18 cellular contexts compared by ENCODE assay signal in the genomic region with DNA sequence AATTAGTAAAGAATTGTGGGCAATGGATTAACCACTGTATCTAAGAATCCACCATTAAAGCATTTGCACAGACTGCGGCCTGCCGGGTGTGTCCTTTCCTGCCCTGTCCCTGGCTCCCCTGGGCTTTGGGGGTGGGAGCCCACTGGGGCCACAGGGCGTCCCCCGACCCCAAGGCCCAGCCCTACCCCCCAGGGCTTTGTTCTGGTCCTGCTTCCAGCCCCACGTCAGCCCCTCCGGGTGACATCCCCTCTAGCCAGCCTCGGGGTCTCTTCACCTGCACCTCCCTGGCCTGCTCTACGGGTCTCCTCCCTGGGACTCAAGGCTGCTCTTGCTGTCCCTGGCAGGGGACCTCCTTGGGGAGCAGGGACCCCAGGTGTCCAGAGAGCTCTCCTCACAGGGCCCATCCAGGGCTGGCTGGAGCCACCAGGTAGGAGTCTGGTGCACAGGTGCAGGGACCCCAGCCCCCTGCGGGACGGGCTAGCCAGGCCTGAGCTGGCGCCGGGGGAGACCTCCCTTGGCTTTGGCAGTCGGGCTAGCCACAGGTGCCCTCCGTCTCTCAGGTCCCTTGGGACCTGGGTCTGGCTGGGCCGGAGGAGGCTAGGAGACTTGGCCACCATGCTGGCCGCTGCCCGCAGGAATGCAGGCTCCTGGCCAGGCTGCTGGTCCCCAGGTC. TPM values are rescaled to one million over a fixed set of nuclear protein-coding genes. Genes with fewer than 3 reads are reported as not detected.
DNase-seq lines count a peak whose midpoint lies in the region; ATAC-seq and TF ChIP-seq lines count a peak whose summit lies in the region.
"Had no signal": no experiment of that assay in that cellular context is flagged by ENCODE, and none has a peak within 500 bp of the region (broad histone marks: within the 10 kb centered on the region; RNA-seq: fewer than 3 reads in every experiment).

No MANE protein-coding gene starts in this region.

- H3K27me3 ChIP-seq in BLaER1 (peaks cover 21% of the 10 kb centered on the region), IMR-90 (ENCODE audit: control insufficient read depth, insufficient read depth, low read length) (peaks cover 7% of the 10 kb centered on the region)

- H3K4me3 Mint-ChIP-seq in activated B cell treated with CpG ODN at 0.5 μM for 24 hours: no peak overlapping the region
- H3K4me3 Mint-ChIP-seq in neural crest cell: peak overlapping the region; percentile 58
- H3K4me3 Mint-ChIP-seq: CD14-positive monocyte had no signal

- H3K4me1 Mint-ChIP-seq in activated B cell treated with CpG ODN at 0.5 μM for 24 hours (peaks cover 16% of the 10 kb centered on the region), neural crest cell (peaks cover 12% of the 10 kb centered on the region)

- H3K56ac ChIP-seq in IMR-90 (ENCODE audit: extremely low read depth, insufficient read depth, low read length): no peak overlapping the region

- DNase-seq in IMR-90 (no peak), activated B cell treated with CpG ODN at 0.5 μM for 24 hours (no peak), neural crest cell (ENCODE audit: low read depth, low spot score) (no peak), NK-92 (lab: John Stamatoyannopoulos, UW; ENCODE audit: unreplicated experiment) (no peak), KBM-7 (no peak), DMS114 treated with DMSO at 0.1 percent for 48 hours (lab: John Stamatoyannopoulos, UW; ENCODE audit: unreplicated experiment) (no peak), NCI-H345 (lab: John Stamatoyannopoulos, UW) (no peak)
- DNase-seq: NCI-H1105 treated with DMSO at 0.1 percent for 48 hours, NCI-H1694 treated with DMSO at 0.1 percent for 48 hours, NCI-H510A treated with DMSO at 0.1 percent for 48 hours, NCI-H774, PC-9, Right ventricle myocardium superior, SW 1271 had no signal

- H3K4ac ChIP-seq in IMR-90 (ENCODE audit: low read depth, low read length): no peak overlapping the region

- no peaks in the 10 kb centered on the region for H3K9me3 Mint-ChIP-seq in activated B cell treated with CpG ODN at 0.5 μM for 24 hours
- H3K9me3 Mint-ChIP-seq in neural crest cell: no peaks in the 10 kb centered on the region

- CTCF ChIA-PET in IMR-90 (lab: Yijun Ruan, JAX): no interaction called here
- CTCF ChIA-PET in activated B cell treated with CpG ODN at 0.5 μM for 24 hours (lab: Charles Lee): no interaction called here

- intact Hi-C loops in IMR-90 (cut with micrococcal nuclease): no loop called here
- intact Hi-C loops in activated B cell treated with CpG ODN at 0.5 μM for 24 hours (cut with micrococcal nuclease): loop anchor here (2.0 kb wide), 1 partner anchor 16 kb away; no protein-coding TSS in a partner anchor

- H4K20me1 ChIP-seq in BLaER1 (peaks cover 72% of the 10 kb centered on the region), IMR-90 (ENCODE audit: insufficient read depth, low read length) (peaks cover 30% of the 10 kb centered on the region)

- H3K18ac ChIP-seq in IMR-90 (ENCODE audit: low read depth, low read length): no peak overlapping the region

- in situ Hi-C loops in IMR-90 (cut with MboI; ENCODE audit: low sequenced_read_pairs): no loop called here
- in situ Hi-C loops in KBM-7 (cut with MboI; ENCODE audit: low pct_unique_long_range_greater_than_20kb, low sequenced_read_pairs): no loop called here

- BruUV-seq in IMR-90 (replicated peaks; lab: Mats Ljungman, UMichigan): no TSS peak

- H3K9me3 ChIP-seq in BLaER1 (peaks cover 8% of the 10 kb centered on the region), IMR-90 (ENCODE audit: control insufficient read depth, insufficient read depth, low read length) (peaks cover 3% of the 10 kb centered on the region; the same call in 1 of the 2 replicates)

- no peak overlapping the region for H2AK5ac ChIP-seq in IMR-90 (ENCODE audit: low read depth, low read length)

- peak overlapping the region; percentile 77 for H3K27ac Mint-ChIP-seq in activated B cell treated with CpG ODN at 0.5 μM for 24 hours
- H3K27ac Mint-ChIP-seq in neural crest cell (ENCODE audit: unreplicated experiment): no peak overlapping the region

- no peak overlapping the region for H2BK120ac ChIP-seq in IMR-90 (ENCODE audit: low read depth, low read length)

- POLR2A ChIA-PET in IMR-90 (lab: Charles Lee; ENCODE audit: unreplicated experiment) (interaction anchor here (0.6 kb wide), 1 partner anchor 384 kb away, joined by 3 read pairs; no protein-coding TSS in a partner anchor), activated B cell treated with CpG ODN at 0.5 μM for 24 hours (lab: Charles Lee) (interaction anchor here (0.5 to 1.4 kb wide), 5 partner anchors 18 to 703 kb away, joined by 3 to 13 read pairs (median 4); a partner anchor contains a TSS)

- no peak for TF ChIP-seq POLR2A in IMR-90 (IDR thresholded peaks at IDR 0.05; ENCODE audit: low read depth, low read length)

- H3K27me3 Mint-ChIP-seq in activated B cell treated with CpG ODN at 0.5 μM for 24 hours: no peaks in the 10 kb centered on the region
- peaks cover 26% of the 10 kb centered on the region for H3K27me3 Mint-ChIP-seq in neural crest cell (ENCODE audit: low read depth)

- H3K14ac ChIP-seq in IMR-90 (replicated peaks; ENCODE audit: low read depth, low read length): no peak overlapping the region

- peak overlapping the region; percentile 13 for H2AK9ac ChIP-seq in IMR-90 (replicated peaks; ENCODE audit: low read depth, low read length, poor library complexity)

- H4K8ac ChIP-seq in IMR-90 (ENCODE audit: low read depth in 2 of 2, low read length in 2 of 2): no peak overlapping the region

- H3K79me1 ChIP-seq in IMR-90 (ENCODE audit: low read depth in 1 of 2, low read length in 2 of 2): peaks cover 0 to 7% of the 10 kb centered on the region in 2 experiments; a peak in 1 of 4 replicates

- no peak overlapping the region for H2BK5ac ChIP-seq in IMR-90 (ENCODE audit: low read depth, low read length, poor library complexity, severe bottlenecking)

- H2BK20ac ChIP-seq in IMR-90 (ENCODE audit: low read depth, low read length): no peak overlapping the region

- H3K4me2 ChIP-seq in BLaER1 (peak overlapping the region; percentile 26), IMR-90 (ENCODE audit: low read depth, low read length) (no peak overlapping the region)
- H3K4me2 ChIP-seq: PC-9 had no signal

- no peak overlapping the region for H4K5ac ChIP-seq in IMR-90 (ENCODE audit: low read depth, low read length)

- peaks cover 28% of the 10 kb centered on the region for H3K36me3 Mint-ChIP-seq in activated B cell treated with CpG ODN at 0.5 μM for 24 hours (ENCODE audit: low read depth)
- H3K36me3 Mint-ChIP-seq in neural crest cell (ENCODE audit: low read depth): peaks cover 10% of the 10 kb centered on the region

- H3K9me1 ChIP-seq in IMR-90 (ENCODE audit: insufficient read depth, low read length): no peaks in the 10 kb centered on the region

- 96% methylated on average over 6 of the region's 17 CpGs; no CpG with 5 or more reads in 1 of the 2 experiments for WGBS in IMR-90 (ENCODE audit: extremely low coverage in 2 of 2, insufficient read length in 1 of 2), 2 experiments

- H2AFZ ChIP-seq in IMR-90 (replicated peaks; ENCODE audit: low read length, poor library complexity): no peak overlapping the region
- H2AFZ ChIP-seq: PC-9 had no signal

- no peak overlapping the region for H2BK15ac ChIP-seq in IMR-90 (ENCODE audit: low read depth, low read length)

- H3K27ac ChIP-seq in BLaER1 (no peak overlapping the region), IMR-90 (ENCODE audit: insufficient read depth, low read length) (no peak overlapping the region)
- H3K27ac ChIP-seq: HL-60, PC-9 had no signal

- TF ChIP-seq RAD21 in IMR-90 (IDR thresholded peaks at IDR 0.05; ENCODE audit: low read length): no peak

- H3K4me3 ChIP-seq in BLaER1: no peak overlapping the region
- no peak overlapping the region for H3K4me3 ChIP-seq in IMR-90 (ENCODE audit: insufficient read depth, low read depth, low read length)
- H3K4me3 ChIP-seq: HAP-1, PC-9 had no signal

- dilution Hi-C loops in IMR-90 (cut with HindIII; ENCODE audit: low sequenced_read_pairs, unreplicated experiment): no loop called here

- H3K4me1 ChIP-seq in BLaER1 (peaks cover 60% of the 10 kb centered on the region), IMR-90 (ENCODE audit: control insufficient read depth, insufficient read depth, low read length) (peaks cover 4% of the 10 kb centered on the region)
- H3K4me1 ChIP-seq: HAP-1 had no signal

- H3K23ac ChIP-seq in IMR-90 (ENCODE audit: low read depth, low read length): no peak overlapping the region

- H3K9ac ChIP-seq in BLaER1: no peak overlapping the region
- no peak overlapping the region for H3K9ac ChIP-seq in IMR-90 (ENCODE audit: low read depth, low read length)

- H4K91ac ChIP-seq in IMR-90 (ENCODE audit: insufficient read depth, low read depth, low read length): no peak overlapping the region

- ATAC-seq in IMR-90 (ENCODE audit: low read depth) (no peak), activated B cell treated with CpG ODN at 0.5 μM for 24 hours (ENCODE audit: low read depth) (no peak)

- TF ChIP-seq CTCF in IMR-90 (conservative IDR thresholded peaks at IDR 0.05; ENCODE audit: low read depth, low read length) (no peak), activated B cell treated with CpG ODN at 0.5 μM for 24 hours (IDR thresholded peaks at IDR 0.05) (no peak), neural crest cell (conservative IDR thresholded peaks at IDR 0.05) (no peak)

- H3K36me3 ChIP-seq in BLaER1 (peaks cover 49% of the 10 kb centered on the region), IMR-90 (ENCODE audit: control insufficient read depth, insufficient read depth, low read length) (peaks cover 28% of the 10 kb centered on the region; the same call in 1 of the 2 replicates)

RNA-seq across cellular contexts. Expression of a gene that starts 6.4 kb away (rescaled TPM):
- 0.36 and 0.56 TPM in 2 replicates for total RNA-seq in IMR-90 (2012; rRNA removed)
- 0.65 and 0.77 TPM in 2 replicates for polyA plus RNA-seq in IMR-90 (2012; rRNA removed)
- 0.40 and 0.73 TPM in 2 replicates for polyA plus RNA-seq in IMR-90 (2012; cell fraction: cytosol; rRNA removed)
- polyA plus RNA-seq in IMR-90 (2012; cell fraction: nucleus; rRNA removed; ENCODE audit: low replicate concordance): 4.2 and 8.4 TPM in 2 replicates
- total RNA-seq in activated B cell treated with CpG ODN at 0.5 μM for 24 hours: 6.5 and 8.5 TPM in 2 replicates
- 3.4 and 4.0 TPM in 2 replicates for total RNA-seq in neural crest cell
- polyA plus RNA-seq: CD14-positive monocyte had no signal

RNA-seq across cellular contexts. Expression of a gene that starts 17.6 kb away (rescaled TPM):
- 30.8 and 45.0 TPM in 2 replicates for total RNA-seq in IMR-90 (2012; rRNA removed)
- 113 and 140 TPM in 2 replicates for polyA plus RNA-seq in IMR-90 (2012; rRNA removed)
- 47.2 and 66.3 TPM in 2 replicates for polyA plus RNA-seq in IMR-90 (2012; cell fraction: cytosol; rRNA removed)
- 119 and 179 TPM in 2 replicates for polyA plus RNA-seq in IMR-90 (2012; cell fraction: nucleus; rRNA removed; ENCODE audit: low replicate concordance)
- total RNA-seq in activated B cell treated with CpG ODN at 0.5 μM for 24 hours: 220 and 240 TPM in 2 replicates
- total RNA-seq in neural crest cell: 301 and 311 TPM in 2 replicates

RNA-seq across cellular contexts. Expression of a gene that starts 24.6 kb away (rescaled TPM):
- total RNA-seq in IMR-90 (2012; rRNA removed) (38.0 and 46.4 TPM in 2 replicates), activated B cell treated with CpG ODN at 0.5 μM for 24 hours (45.3 and 49.0 TPM in 2 replicates), neural crest cell (65.6 and 66.2 TPM in 2 replicates)
- 52.9 and 77.8 TPM in 2 replicates for polyA plus RNA-seq in IMR-90 (2012; rRNA removed)
- 87.2 and 116 TPM in 2 replicates for polyA plus RNA-seq in IMR-90 (2012; cell fraction: cytosol; rRNA removed)
- 39.9 and 72.5 TPM in 2 replicates for polyA plus RNA-seq in IMR-90 (2012; cell fraction: nucleus; rRNA removed; ENCODE audit: low replicate concordance)

RNA-seq across cellular contexts. Expression of a gene that starts 24.6 kb away (rescaled TPM):
- total RNA-seq in IMR-90 (2012; rRNA removed) (14.7 and 14.9 TPM in 2 replicates), activated B cell treated with CpG ODN at 0.5 μM for 24 hours (36.3 and 40.2 TPM in 2 replicates), neural crest cell (32.8 and 38.3 TPM in 2 replicates)
- 70.8 and 85.2 TPM in 2 replicates for polyA plus RNA-seq in IMR-90 (2012; rRNA removed)
- polyA plus RNA-seq in IMR-90 (2012; cell fraction: cytosol; rRNA removed): 103 and 128 TPM in 2 replicates
- 113 and 180 TPM in 2 replicates for polyA plus RNA-seq in IMR-90 (2012; cell fraction: nucleus; rRNA removed; ENCODE audit: low replicate concordance)
